In genomic region chr1:116906812-116907211, GRCh38 we compare ENCODE assay signal across 26 cellular contexts. TPM values are rescaled to one million over a fixed set of nuclear protein-coding genes. Genes with fewer than 3 reads are reported as not detected.
DNase-seq lines count a peak whose midpoint lies in the region; TF ChIP-seq lines count a peak whose summit lies in the region.
"Had no signal": no experiment of that assay in that cellular context is flagged by ENCODE, and none has a peak within 500 bp of the region (broad histone marks: within the 10 kb centered on the region; RNA-seq: fewer than 3 reads in every experiment).

No MANE protein-coding gene starts in this region.

- H3K36me3 Mint-ChIP-seq in MCF 10A (ENCODE audit: insufficient read depth, unreplicated experiment) = no peaks in the 10 kb centered on the region
- no peaks in the 10 kb centered on the region for H3K36me3 Mint-ChIP-seq in neural crest cell (ENCODE audit: low read depth)
- H3K36me3 Mint-ChIP-seq: CD8-positive, alpha-beta memory T cell had no signal

- TF ChIP-seq CTCF in MCF 10A (IDR thresholded peaks at IDR 0.05; ENCODE audit: unreplicated experiment) (no peak), breast epithelium (IDR thresholded peaks at IDR 0.05) (no peak), neural crest cell (conservative IDR thresholded peaks at IDR 0.05) (no peak), transverse colon (IDR thresholded peaks at IDR 0.05) (no peak)

- H3K4me3 ChIP-seq in breast epithelium = no peak overlapping the region
- H3K4me3 ChIP-seq in transverse colon = no peak overlapping the region
- H3K4me3 ChIP-seq: BLaER1, GM23248, SK-N-MC had no signal

- in situ Hi-C loops in transverse colon (cut with MboI; ENCODE audit: low pct_ligation_motif_present in 1 of 4, low pct_unique_long_range_greater_than_20kb in 1 of 4, low sequenced_read_pairs in 3 of 4) = no loop called here

- POLR2A ChIA-PET in MCF 10A (lab: Yijun Ruan, JAX) = interaction anchor here (0.6 kb wide), 1 partner anchor 53 kb away, joined by 3 read pairs; no protein-coding TSS in a partner anchor

- no peaks in the 10 kb centered on the region for H3K36me3 ChIP-seq in breast epithelium
- H3K36me3 ChIP-seq in transverse colon = no peaks in the 10 kb centered on the region
- H3K36me3 ChIP-seq: BLaER1 had no signal

- H3K4me1 ChIP-seq in breast epithelium (no peaks in the 10 kb centered on the region), transverse colon (peaks cover 4 to 20% (median 14%) of the 10 kb centered on the region in 4 donors)

- no peak for TF ChIP-seq EP300 in transverse colon (IDR thresholded peaks at IDR 0.05; ENCODE audit: low read depth)

- intact Hi-C loops in MCF 10A (cut with micrococcal nuclease) = no loop called here
- intact Hi-C loops in breast epithelium (cut with DNase I; ENCODE audit: low total_unique reads) = no loop called here
- intact Hi-C loops in transverse colon (cut with DNase I; ENCODE audit: low total_unique reads) = no loop called here

- H3K27me3 Mint-ChIP-seq in MCF 10A (ENCODE audit: insufficient read depth, unreplicated experiment) (no peaks in the 10 kb centered on the region), neural crest cell (ENCODE audit: low read depth) (peaks cover 6% of the 10 kb centered on the region)

- H3K27ac ChIP-seq in breast epithelium (no peak overlapping the region), epithelial cell of prostate (peak overlapping the region; percentile 97), transverse colon (no peak overlapping the region)
- H3K27ac ChIP-seq: 22Rv1, BLaER1, GM23248, SK-N-MC had no signal

- no TSS peak for BruUV-seq in MCF 10A (replicated peaks; lab: Mats Ljungman, UMichigan)

- H3K27me3 ChIP-seq in breast epithelium (no peaks in the 10 kb centered on the region), transverse colon (no peaks in the 10 kb centered on the region)

- H3K27ac Mint-ChIP-seq in MCF 10A (ENCODE audit: low read depth, unreplicated experiment) = peak overlapping the region; percentile 16
- no peak overlapping the region for H3K27ac Mint-ChIP-seq in neural crest cell (ENCODE audit: unreplicated experiment)
- H3K27ac Mint-ChIP-seq: CD8-positive, alpha-beta memory T cell; HFFc6 had no signal

- WGBS in transverse colon (ENCODE audit: low coverage in 1 of 2), 2 donors = 50 to 96% methylated on average over 1 to 3 of the region's 3 CpGs

- peaks cover 10% of the 10 kb centered on the region for H3K4me1 Mint-ChIP-seq in MCF 10A (ENCODE audit: insufficient read depth, unreplicated experiment)
- H3K4me1 Mint-ChIP-seq in neural crest cell = peaks cover 13% of the 10 kb centered on the region

- DNase-seq in MCF 10A (ENCODE audit: unreplicated experiment) (no peak), breast epithelium (ENCODE audit: low spot score in 2 of 2) (no peak), epithelial cell of prostate (ENCODE audit: low read depth, low spot score) (peak; percentile 91), neural crest cell (ENCODE audit: low read depth, low spot score) (no peak), cortex of kidney (lab: John Stamatoyannopoulos, UW) (no peak), KG1 (lab: John Stamatoyannopoulos, UW) (no peak), transverse colon (no peak), hypothalamus (lab: John Stamatoyannopoulos, UW) (no peak)
- DNase-seq: ACHN; Calu3; CD8-positive, alpha-beta memory T cell; DMS153; GM23248; H9; HFFc6; MM.1S; NCI-H1092 treated with DMSO at 0.1 percent for 48 hours; NCI-H1436 treated with DMSO at 0.1 percent for 48 hours; NCI-H2029 treated with DMSO at 0.1 percent for 48 hours; NCI-H345; NCI-H524 treated with DMSO at 0.1 percent for 48 hours; NCI-H82; Right ventricle myocardium superior had no signal

- H3K9me3 ChIP-seq in breast epithelium (no peaks in the 10 kb centered on the region), transverse colon (no peaks in the 10 kb centered on the region)
- H3K9me3 ChIP-seq: BLaER1 had no signal

- H3K9me3 Mint-ChIP-seq in MCF 10A (ENCODE audit: unreplicated experiment) = no peaks in the 10 kb centered on the region
- no peaks in the 10 kb centered on the region for H3K9me3 Mint-ChIP-seq in neural crest cell
- H3K9me3 Mint-ChIP-seq: CD8-positive, alpha-beta memory T cell; H9; HFFc6 had no signal

- no peak for TF ChIP-seq POLR2A in breast epithelium (IDR thresholded peaks at IDR 0.05)
- no peak for TF ChIP-seq POLR2A in transverse colon (IDR thresholded peaks at IDR 0.05)

- CTCF ChIA-PET in MCF 10A (lab: Yijun Ruan, JAX) = no interaction called here

- H3K4me3 Mint-ChIP-seq in MCF 10A (ENCODE audit: unreplicated experiment) (no peak overlapping the region), neural crest cell (peak overlapping the region; percentile 74)
- H3K4me3 Mint-ChIP-seq: H9, HFFc6 had no signal

RNA-seq across cellular contexts. Expression of gene PTGFRN, which starts 2.9 kb away (rescaled TPM):
- total RNA-seq in MCF 10A (2022) (45.2 and 61.0 TPM in 2 replicates), breast epithelium (10 to 100 TPM; 10.6 to 30.8 (median 24.3) TPM), neural crest cell (35.6 and 42.5 TPM in 2 replicates), transverse colon (10 to 100 TPM; 39.6 to 98.9 (median 73.9) TPM)
